Comparison of ENCODE assay signal across 1 cellular context in genomic region chr17:63600569-63601438, GRCh38.
TF ChIP-seq lines count a peak whose summit lies in the region.

TACO1 (plus strand) TSS chr17:63600895; CDS start chr17:63601084, 189 bp downstream.

TF ChIP-seq in HEK293, 187 proteins besides CTCF, POLR2A, EP300 and RAD21 (continued from another document and continues in another):
- TF ChIP-seq, protein P1, sequence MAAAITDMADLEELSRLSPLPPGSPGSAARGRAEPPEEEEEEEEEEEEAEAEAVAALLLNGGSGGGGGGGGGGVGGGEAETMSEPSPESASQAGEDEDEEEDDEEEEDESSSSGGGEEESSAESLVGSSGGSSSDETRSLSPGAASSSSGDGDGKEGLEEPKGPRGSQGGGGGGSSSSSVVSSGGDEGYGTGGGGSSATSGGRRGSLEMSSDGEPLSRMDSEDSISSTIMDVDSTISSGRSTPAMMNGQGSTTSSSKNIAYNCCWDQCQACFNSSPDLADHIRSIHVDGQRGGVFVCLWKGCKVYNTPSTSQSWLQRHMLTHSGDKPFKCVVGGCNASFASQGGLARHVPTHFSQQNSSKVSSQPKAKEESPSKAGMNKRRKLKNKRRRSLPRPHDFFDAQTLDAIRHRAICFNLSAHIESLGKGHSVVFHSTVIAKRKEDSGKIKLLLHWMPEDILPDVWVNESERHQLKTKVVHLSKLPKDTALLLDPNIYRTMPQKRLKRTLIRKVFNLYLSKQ (tag by site-specific recombination; IDR thresholded peaks at IDR 0.05; ENCODE audit: borderline replicate concordance): 0 out of 2 replicates have a peak, but pooled peaks have one; percentile 20
- TF ChIP-seq YY2 (tag by site-specific recombination; IDR thresholded peaks at IDR 0.05): peak; percentile 92
- TF ChIP-seq, protein P2, sequence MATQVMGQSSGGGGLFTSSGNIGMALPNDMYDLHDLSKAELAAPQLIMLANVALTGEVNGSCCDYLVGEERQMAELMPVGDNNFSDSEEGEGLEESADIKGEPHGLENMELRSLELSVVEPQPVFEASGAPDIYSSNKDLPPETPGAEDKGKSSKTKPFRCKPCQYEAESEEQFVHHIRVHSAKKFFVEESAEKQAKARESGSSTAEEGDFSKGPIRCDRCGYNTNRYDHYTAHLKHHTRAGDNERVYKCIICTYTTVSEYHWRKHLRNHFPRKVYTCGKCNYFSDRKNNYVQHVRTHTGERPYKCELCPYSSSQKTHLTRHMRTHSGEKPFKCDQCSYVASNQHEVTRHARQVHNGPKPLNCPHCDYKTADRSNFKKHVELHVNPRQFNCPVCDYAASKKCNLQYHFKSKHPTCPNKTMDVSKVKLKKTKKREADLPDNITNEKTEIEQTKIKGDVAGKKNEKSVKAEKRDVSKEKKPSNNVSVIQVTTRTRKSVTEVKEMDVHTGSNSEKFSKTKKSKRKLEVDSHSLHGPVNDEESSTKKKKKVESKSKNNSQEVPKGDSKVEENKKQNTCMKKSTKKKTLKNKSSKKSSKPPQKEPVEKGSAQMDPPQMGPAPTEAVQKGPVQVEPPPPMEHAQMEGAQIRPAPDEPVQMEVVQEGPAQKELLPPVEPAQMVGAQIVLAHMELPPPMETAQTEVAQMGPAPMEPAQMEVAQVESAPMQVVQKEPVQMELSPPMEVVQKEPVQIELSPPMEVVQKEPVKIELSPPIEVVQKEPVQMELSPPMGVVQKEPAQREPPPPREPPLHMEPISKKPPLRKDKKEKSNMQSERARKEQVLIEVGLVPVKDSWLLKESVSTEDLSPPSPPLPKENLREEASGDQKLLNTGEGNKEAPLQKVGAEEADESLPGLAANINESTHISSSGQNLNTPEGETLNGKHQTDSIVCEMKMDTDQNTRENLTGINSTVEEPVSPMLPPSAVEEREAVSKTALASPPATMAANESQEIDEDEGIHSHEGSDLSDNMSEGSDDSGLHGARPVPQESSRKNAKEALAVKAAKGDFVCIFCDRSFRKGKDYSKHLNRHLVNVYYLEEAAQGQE (tag by site-specific recombination; IDR thresholded peaks at IDR 0.05): peak; percentile 72
- TF ChIP-seq ZNF112 (tag by site-specific recombination; IDR thresholded peaks at IDR 0.05): no peak
- TF ChIP-seq ZNF16 (tag by site-specific recombination; IDR thresholded peaks at IDR 0.05; ENCODE audit: low read depth): no peak
- no peak for TF ChIP-seq ZNF707 (tag by site-specific recombination; IDR thresholded peaks at IDR 0.05)
- 0 out of 2 replicates have a peak, but pooled peaks have one; percentile 37 for TF ChIP-seq BCL11A (tag by site-specific recombination; IDR thresholded peaks at IDR 0.05; ENCODE audit: low read depth)
- 0 out of 2 replicates have a peak, but pooled peaks have one; percentile 37 for TF ChIP-seq ZNF768 (tag by site-specific recombination; IDR thresholded peaks at IDR 0.05)
- TF ChIP-seq GLIS2 (tag by site-specific recombination; IDR thresholded peaks at IDR 0.05): no peak
- TF ChIP-seq ZSCAN30 (tag by site-specific recombination; IDR thresholded peaks at IDR 0.05): peak; percentile 99
- peak; percentile 57; the same call in 1 of the 2 replicates for TF ChIP-seq KLF7 (tag by site-specific recombination; IDR thresholded peaks at IDR 0.05; ENCODE audit: borderline replicate concordance)
- TF ChIP-seq ZNF423 (tag by site-specific recombination; IDR thresholded peaks at IDR 0.05): 0 out of 2 replicates have a peak, but pooled peaks have one; percentile 17
- TF ChIP-seq GLI4 (tag by site-specific recombination; IDR thresholded peaks at IDR 0.05): peak; percentile 96
- TF ChIP-seq ZNF26 (tag by site-specific recombination; IDR thresholded peaks at IDR 0.05): no peak
- TF ChIP-seq YY1 (tag by site-specific recombination; IDR thresholded peaks at IDR 0.05): peak; percentile 87
- no peak for TF ChIP-seq HOXA7 (CRISPR knock-in tag; IDR thresholded peaks at IDR 0.05; ENCODE audit: borderline replicate concordance)
- peak; percentile 83 for TF ChIP-seq ZNF341 (tag by site-specific recombination; IDR thresholded peaks at IDR 0.05; ENCODE audit: low read depth)
- peak; percentile 93 for TF ChIP-seq KLF8 (tag by site-specific recombination; IDR thresholded peaks at IDR 0.05)
- TF ChIP-seq ZNF404 (tag by site-specific recombination; IDR thresholded peaks at IDR 0.05): no peak
- peak; percentile 89 for TF ChIP-seq REPIN1 (tag by site-specific recombination; IDR thresholded peaks at IDR 0.05; ENCODE audit: low read depth)
- TF ChIP-seq, protein P3, sequence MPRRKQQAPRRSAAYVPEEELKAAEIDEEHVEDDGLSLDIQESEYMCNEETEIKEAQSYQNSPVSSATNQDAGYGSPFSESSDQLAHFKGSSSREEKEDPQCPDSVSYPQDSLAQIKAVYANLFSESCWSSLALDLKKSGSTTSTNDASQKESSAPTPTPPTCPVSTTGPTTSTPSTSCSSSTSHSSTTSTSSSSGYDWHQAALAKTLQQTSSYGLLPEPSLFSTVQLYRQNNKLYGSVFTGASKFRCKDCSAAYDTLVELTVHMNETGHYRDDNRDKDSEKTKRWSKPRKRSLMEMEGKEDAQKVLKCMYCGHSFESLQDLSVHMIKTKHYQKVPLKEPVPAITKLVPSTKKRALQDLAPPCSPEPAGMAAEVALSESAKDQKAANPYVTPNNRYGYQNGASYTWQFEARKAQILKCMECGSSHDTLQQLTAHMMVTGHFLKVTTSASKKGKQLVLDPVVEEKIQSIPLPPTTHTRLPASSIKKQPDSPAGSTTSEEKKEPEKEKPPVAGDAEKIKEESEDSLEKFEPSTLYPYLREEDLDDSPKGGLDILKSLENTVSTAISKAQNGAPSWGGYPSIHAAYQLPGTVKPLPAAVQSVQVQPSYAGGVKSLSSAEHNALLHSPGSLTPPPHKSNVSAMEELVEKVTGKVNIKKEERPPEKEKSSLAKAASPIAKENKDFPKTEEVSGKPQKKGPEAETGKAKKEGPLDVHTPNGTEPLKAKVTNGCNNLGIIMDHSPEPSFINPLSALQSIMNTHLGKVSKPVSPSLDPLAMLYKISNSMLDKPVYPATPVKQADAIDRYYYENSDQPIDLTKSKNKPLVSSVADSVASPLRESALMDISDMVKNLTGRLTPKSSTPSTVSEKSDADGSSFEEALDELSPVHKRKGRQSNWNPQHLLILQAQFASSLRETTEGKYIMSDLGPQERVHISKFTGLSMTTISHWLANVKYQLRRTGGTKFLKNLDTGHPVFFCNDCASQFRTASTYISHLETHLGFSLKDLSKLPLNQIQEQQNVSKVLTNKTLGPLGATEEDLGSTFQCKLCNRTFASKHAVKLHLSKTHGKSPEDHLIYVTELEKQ (tag by site-specific recombination; IDR thresholded peaks at IDR 0.05; ENCODE audit: borderline replicate concordance): peak; percentile 76; the same call in 1 of the 2 replicates
- TF ChIP-seq, protein P4, sequence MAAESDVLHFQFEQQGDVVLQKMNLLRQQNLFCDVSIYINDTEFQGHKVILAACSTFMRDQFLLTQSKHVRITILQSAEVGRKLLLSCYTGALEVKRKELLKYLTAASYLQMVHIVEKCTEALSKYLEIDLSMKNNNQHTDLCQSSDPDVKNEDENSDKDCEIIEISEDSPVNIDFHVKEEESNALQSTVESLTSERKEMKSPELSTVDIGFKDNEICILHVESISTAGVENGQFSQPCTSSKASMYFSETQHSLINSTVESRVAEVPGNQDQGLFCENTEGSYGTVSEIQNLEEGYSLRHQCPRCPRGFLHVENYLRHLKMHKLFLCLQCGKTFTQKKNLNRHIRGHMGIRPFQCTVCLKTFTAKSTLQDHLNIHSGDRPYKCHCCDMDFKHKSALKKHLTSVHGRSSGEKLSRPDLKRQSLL (tag by site-specific recombination; IDR thresholded peaks at IDR 0.05): peak; percentile 72; the same call in 1 of the 2 replicates
- TF ChIP-seq EGR2 (tag by site-specific recombination; IDR thresholded peaks at IDR 0.05; ENCODE audit: low read depth): no peak
- TF ChIP-seq MEIS1 (CRISPR knock-in tag; IDR thresholded peaks at IDR 0.05; ENCODE audit: borderline replicate concordance): no peak
- TF ChIP-seq ZNF426 (tag by site-specific recombination; IDR thresholded peaks at IDR 0.05): no peak
- TF ChIP-seq ZFP37 (tag by site-specific recombination; IDR thresholded peaks at IDR 0.05): peak; percentile 99
- TF ChIP-seq ZNF223 (tag by site-specific recombination; IDR thresholded peaks at IDR 0.05): peak; percentile 48; the same call in 1 of the 2 replicates
- TF ChIP-seq, protein P5, sequence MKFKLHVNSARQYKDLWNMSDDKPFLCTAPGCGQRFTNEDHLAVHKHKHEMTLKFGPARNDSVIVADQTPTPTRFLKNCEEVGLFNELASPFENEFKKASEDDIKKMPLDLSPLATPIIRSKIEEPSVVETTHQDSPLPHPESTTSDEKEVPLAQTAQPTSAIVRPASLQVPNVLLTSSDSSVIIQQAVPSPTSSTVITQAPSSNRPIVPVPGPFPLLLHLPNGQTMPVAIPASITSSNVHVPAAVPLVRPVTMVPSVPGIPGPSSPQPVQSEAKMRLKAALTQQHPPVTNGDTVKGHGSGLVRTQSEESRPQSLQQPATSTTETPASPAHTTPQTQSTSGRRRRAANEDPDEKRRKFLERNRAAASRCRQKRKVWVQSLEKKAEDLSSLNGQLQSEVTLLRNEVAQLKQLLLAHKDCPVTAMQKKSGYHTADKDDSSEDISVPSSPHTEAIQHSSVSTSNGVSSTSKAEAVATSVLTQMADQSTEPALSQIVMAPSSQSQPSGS (tag by site-specific recombination; IDR thresholded peaks at IDR 0.05; ENCODE audit: low read depth): no peak
- TF ChIP-seq ZIC2 (tag by site-specific recombination; IDR thresholded peaks at IDR 0.05): peak; percentile 42; the same call in 1 of the 2 replicates
- peak; percentile 21; the same call in 1 of the 2 replicates for TF ChIP-seq ZFHX2 (tag by site-specific recombination; conservative IDR thresholded peaks at IDR 0.05)
- peak; percentile 86 for TF ChIP-seq ZNF76 (tag by site-specific recombination; IDR thresholded peaks at IDR 0.05; ENCODE audit: borderline replicate concordance, low read depth)
- TF ChIP-seq ZSCAN16 (tag by site-specific recombination; IDR thresholded peaks at IDR 0.05): peak; percentile 46; the same call in 1 of the 2 replicates
- no peak for TF ChIP-seq RBAK (tag by site-specific recombination; IDR thresholded peaks at IDR 0.05)
- TF ChIP-seq ZNF792 (tag by site-specific recombination; IDR thresholded peaks at IDR 0.05): peak; percentile 76; the same call in 1 of the 2 replicates
- TF ChIP-seq, protein P6, sequence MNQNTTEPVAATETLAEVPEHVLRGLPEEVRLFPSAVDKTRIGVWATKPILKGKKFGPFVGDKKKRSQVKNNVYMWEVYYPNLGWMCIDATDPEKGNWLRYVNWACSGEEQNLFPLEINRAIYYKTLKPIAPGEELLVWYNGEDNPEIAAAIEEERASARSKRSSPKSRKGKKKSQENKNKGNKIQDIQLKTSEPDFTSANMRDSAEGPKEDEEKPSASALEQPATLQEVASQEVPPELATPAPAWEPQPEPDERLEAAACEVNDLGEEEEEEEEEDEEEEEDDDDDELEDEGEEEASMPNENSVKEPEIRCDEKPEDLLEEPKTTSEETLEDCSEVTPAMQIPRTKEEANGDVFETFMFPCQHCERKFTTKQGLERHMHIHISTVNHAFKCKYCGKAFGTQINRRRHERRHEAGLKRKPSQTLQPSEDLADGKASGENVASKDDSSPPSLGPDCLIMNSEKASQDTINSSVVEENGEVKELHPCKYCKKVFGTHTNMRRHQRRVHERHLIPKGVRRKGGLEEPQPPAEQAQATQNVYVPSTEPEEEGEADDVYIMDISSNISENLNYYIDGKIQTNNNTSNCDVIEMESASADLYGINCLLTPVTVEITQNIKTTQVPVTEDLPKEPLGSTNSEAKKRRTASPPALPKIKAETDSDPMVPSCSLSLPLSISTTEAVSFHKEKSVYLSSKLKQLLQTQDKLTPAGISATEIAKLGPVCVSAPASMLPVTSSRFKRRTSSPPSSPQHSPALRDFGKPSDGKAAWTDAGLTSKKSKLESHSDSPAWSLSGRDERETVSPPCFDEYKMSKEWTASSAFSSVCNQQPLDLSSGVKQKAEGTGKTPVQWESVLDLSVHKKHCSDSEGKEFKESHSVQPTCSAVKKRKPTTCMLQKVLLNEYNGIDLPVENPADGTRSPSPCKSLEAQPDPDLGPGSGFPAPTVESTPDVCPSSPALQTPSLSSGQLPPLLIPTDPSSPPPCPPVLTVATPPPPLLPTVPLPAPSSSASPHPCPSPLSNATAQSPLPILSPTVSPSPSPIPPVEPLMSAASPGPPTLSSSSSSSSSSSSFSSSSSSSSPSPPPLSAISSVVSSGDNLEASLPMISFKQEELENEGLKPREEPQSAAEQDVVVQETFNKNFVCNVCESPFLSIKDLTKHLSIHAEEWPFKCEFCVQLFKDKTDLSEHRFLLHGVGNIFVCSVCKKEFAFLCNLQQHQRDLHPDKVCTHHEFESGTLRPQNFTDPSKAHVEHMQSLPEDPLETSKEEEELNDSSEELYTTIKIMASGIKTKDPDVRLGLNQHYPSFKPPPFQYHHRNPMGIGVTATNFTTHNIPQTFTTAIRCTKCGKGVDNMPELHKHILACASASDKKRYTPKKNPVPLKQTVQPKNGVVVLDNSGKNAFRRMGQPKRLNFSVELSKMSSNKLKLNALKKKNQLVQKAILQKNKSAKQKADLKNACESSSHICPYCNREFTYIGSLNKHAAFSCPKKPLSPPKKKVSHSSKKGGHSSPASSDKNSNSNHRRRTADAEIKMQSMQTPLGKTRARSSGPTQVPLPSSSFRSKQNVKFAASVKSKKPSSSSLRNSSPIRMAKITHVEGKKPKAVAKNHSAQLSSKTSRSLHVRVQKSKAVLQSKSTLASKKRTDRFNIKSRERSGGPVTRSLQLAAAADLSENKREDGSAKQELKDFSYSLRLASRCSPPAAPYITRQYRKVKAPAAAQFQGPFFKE (tag by site-specific recombination; IDR thresholded peaks at IDR 0.05; ENCODE audit: borderline replicate concordance): no peak; the same call in 1 of the 2 replicates
- peak; percentile 47; the same call in 1 of the 2 replicates for TF ChIP-seq ZNF623 (tag by site-specific recombination; IDR thresholded peaks at IDR 0.05)
- TF ChIP-seq KLF17 (tag by site-specific recombination; IDR thresholded peaks at IDR 0.05): peak; percentile 93
- TF ChIP-seq SALL2 (tag by site-specific recombination; IDR thresholded peaks at IDR 0.05; ENCODE audit: borderline replicate concordance): no peak
- no peak for TF ChIP-seq ZNF19 (tag by site-specific recombination; IDR thresholded peaks at IDR 0.05; ENCODE audit: low read depth)
- TF ChIP-seq ZNF184 (tag by site-specific recombination; IDR thresholded peaks at IDR 0.05): peak; percentile 62; the same call in 1 of the 2 replicates
- TF ChIP-seq ZNF37A (tag by site-specific recombination; IDR thresholded peaks at IDR 0.05): no peak
- peak; percentile 93; the same call in 1 of the 2 replicates for TF ChIP-seq ZFP41 (tag by site-specific recombination; IDR thresholded peaks at IDR 0.05; ENCODE audit: borderline replicate concordance)
